In genomic region chr3:149658444-149659172, GRCh38 we compare ENCODE assay signal across 8 cellular contexts. TPM values are rescaled to one million over a fixed set of nuclear protein-coding genes. Genes with fewer than 3 reads are reported as not detected.
DNase-seq lines count a peak whose midpoint lies in the region; ATAC-seq and TF ChIP-seq lines count a peak whose summit lies in the region.

No MANE protein-coding gene starts in this region.

- peak overlapping the region; percentile 85 for H3K4me3 Mint-ChIP-seq in T-helper 2 cell treated with Interferon-gamma antibody and Interleukin-4, amounts not matched to agents 5 μg/mL and 100 μg/mL, for 36 hours

- no peak overlapping the region for H3K27ac Mint-ChIP-seq in T-helper 2 cell treated with Interferon-gamma antibody and Interleukin-4, amounts not matched to agents 5 μg/mL and 100 μg/mL, for 36 hours

- DNase-seq in GM06990 (ENCODE audit: extremely low read depth, insufficient read length) (no peak), colonic mucosa (peak; percentile 53), kidney tubule cell (ENCODE audit: low spot score) (peak; percentile 85), NCI-H1048 (lab: John Stamatoyannopoulos, UW) (no peak)
- peak; percentile 34 for DNase-seq in T-helper 2 cell treated with Interferon-gamma antibody and Interleukin-4, amounts not matched to agents 5 μg/mL and 100 μg/mL, for 36 hours (ENCODE audit: low spot score)
- DNase-seq in stimulated activated CD4-positive, alpha-beta T cell treated with anti-CD3 and anti-CD28 coated beads, Interleukin-15, amount 100 ng/mL, for 24 hours = peak; percentile 35

- H3K27ac ChIP-seq in HUES64 (ENCODE audit: low read depth, low read length) = peak overlapping the region; percentile 97
- H3K27ac ChIP-seq in colonic mucosa = peak overlapping the region; percentile 89

- peaks cover 9% of the 10 kb centered on the region for H3K4me1 Mint-ChIP-seq in T-helper 2 cell treated with Interferon-gamma antibody and Interleukin-4, amounts not matched to agents 5 μg/mL and 100 μg/mL, for 36 hours (ENCODE audit: low read depth)

- H3K27me3 Mint-ChIP-seq in T-helper 2 cell treated with Interferon-gamma antibody and Interleukin-4, amounts not matched to agents 5 μg/mL and 100 μg/mL, for 36 hours (ENCODE audit: low read depth) = peaks cover 32% of the 10 kb centered on the region

- H3K4me1 ChIP-seq in HUES64 (ENCODE audit: insufficient read depth, low read length) (peaks cover 52% of the 10 kb centered on the region), colonic mucosa (no peaks in the 10 kb centered on the region)

- H3K27me3 ChIP-seq in GM06990 (replicated peaks; ENCODE audit: control insufficient read depth, insufficient read depth, low read length) (no peaks in the 10 kb centered on the region), HUES64 (ENCODE audit: insufficient read depth, low read length) (peaks cover 15% of the 10 kb centered on the region), colonic mucosa (peaks cover 41% of the 10 kb centered on the region)

- WGBS in HUES64 = 1% methylated on average over 26 of the region's 33 CpGs

- peak overlapping the region; percentile 91 for H3K9ac ChIP-seq in HUES64 (ENCODE audit: low read depth, low read length)
- H3K9ac ChIP-seq in colonic mucosa (ENCODE audit: low read depth in 2 of 2, low read length in 2 of 2) = peak overlapping the region; percentile 68 to 82

- no peaks in the 10 kb centered on the region for H3K9me3 ChIP-seq in HUES64 (ENCODE audit: insufficient read depth, low read depth, low read length)
- no peaks in the 10 kb centered on the region for H3K9me3 ChIP-seq in colonic mucosa

- TF ChIP-seq CTCF in GM06990 (IDR thresholded peaks at IDR 0.05; ENCODE audit: insufficient read depth, low read length, poor library complexity, severe bottlenecking) = peak; percentile 28
- no peak for TF ChIP-seq CTCF in colonic mucosa (IDR thresholded peaks at IDR 0.05)

- H3K36me3 ChIP-seq in GM06990 (ENCODE audit: control insufficient read depth, insufficient read depth, low read length) (no peaks in the 10 kb centered on the region), HUES64 (ENCODE audit: insufficient read depth, low read length) (peaks cover 11% of the 10 kb centered on the region), colonic mucosa (no peaks in the 10 kb centered on the region)

- H3K4me3 ChIP-seq in GM06990 (replicated peaks; ENCODE audit: low read depth, low read length) (peak overlapping the region; percentile 79), HUES64 (ENCODE audit: low read length) (peak overlapping the region; percentile 65), colonic mucosa (peak overlapping the region; percentile 44)

- ATAC-seq in GM21619 (IDR thresholded peaks at IDR 0.05; ENCODE audit: unreplicated experiment) = peak; percentile 78

- no peaks in the 10 kb centered on the region for H3K9me3 Mint-ChIP-seq in T-helper 2 cell treated with Interferon-gamma antibody and Interleukin-4, amounts not matched to agents 5 μg/mL and 100 μg/mL, for 36 hours

- intact Hi-C loops in colonic mucosa (cut with DNase I) = no loop called here

- H3K36me3 Mint-ChIP-seq in T-helper 2 cell treated with Interferon-gamma antibody and Interleukin-4, amounts not matched to agents 5 μg/mL and 100 μg/mL, for 36 hours (ENCODE audit: low read depth) = no peaks in the 10 kb centered on the region

RNA-seq across cellular contexts. Expression of gene WWTR1, which starts 0.8 kb away (rescaled TPM):
- 17.2 TPM for polyA plus RNA-seq in HUES64 (2013, experiment 1 of 2)
- 17.4 TPM for polyA plus RNA-seq in HUES64 (2013, experiment 2 of 2)
- 10 to 100 TPM in 1 of 2 donors, 1 to 10 TPM in 1; 6.8 to 35.8 TPM for total RNA-seq in colonic mucosa

Comparison
In these comparisons a context has a peak if more than half of its experiments do, and no peak if none do; other contexts are left out.
1. DNase-seq: peak in T-helper 2 cell treated with Interferon-gamma antibody and Interleukin-4, amounts not matched to agents 5 μg/mL and 100 μg/mL, for 36 hours (single experiment), colonic mucosa (single experiment), kidney tubule cell (single experiment) and stimulated activated CD4-positive, alpha-beta T cell treated with anti-CD3 and anti-CD28 coated beads, Interleukin-15, amount 100 ng/mL, for 24 hours (single experiment); none in GM06990 (single experiment) and NCI-H1048 (single experiment).
2. Peak in every context shown above with its lines, with median percentiles within 50 percentile points of each other: H3K4me3 ChIP-seq.